ENCODE assay signal across 8 cellular contexts in the genomic region with DNA sequence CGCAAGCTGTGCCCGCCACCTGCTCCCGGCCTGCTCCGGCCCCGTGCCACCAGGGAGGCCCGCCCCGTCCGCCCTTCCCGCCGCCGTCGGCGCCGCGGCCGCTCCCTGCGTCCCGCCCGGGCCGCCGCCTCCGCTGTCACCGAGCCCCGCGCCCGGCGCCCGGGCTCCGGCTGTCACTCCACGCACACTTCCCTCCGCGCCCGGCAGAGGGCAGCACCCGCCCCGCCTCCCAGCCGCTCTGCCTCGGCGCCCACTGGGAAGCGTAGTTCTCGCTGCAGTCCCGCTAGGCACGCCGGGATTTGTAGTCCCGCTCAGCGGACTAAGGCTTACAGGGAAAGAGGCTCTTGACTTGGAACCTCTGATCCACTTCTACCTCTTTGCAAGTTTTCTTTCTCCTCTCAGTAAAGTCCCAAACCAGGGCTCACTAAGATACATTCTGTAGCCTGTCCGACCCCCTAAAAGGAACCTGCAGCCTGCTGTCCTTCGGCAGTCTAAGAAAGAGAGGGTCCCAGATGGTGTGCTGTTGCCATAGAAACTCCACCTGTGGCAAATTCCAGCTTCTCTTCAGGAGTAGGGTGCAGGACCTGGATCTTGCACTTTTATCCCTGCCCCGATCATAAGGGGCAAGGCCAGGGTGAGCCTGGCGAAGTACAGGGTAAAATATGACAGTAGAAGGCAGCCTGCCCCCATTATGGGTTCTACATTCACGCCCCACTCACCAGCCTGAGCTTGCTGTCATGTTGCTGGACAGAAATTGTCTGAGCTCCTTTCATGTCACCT. TPM values are rescaled to one million over a fixed set of nuclear protein-coding genes. Genes with fewer than 3 reads are reported as not detected.
DNase-seq lines count a peak whose midpoint lies in the region; ATAC-seq and TF ChIP-seq lines count a peak whose summit lies in the region.

Gene TFEB (minus strand): TSS at position 182 of the 780 bp plus-strand sequence. CDS start 44,395 bp downstream, outside the sequence.

- intact Hi-C loops in cardiac septum (cut with DNase I) = loop anchor here (1.0 to 5.0 kb wide), 2 partner anchors 29 to 42 kb away; partner anchors contain the start of gene FRS3

- H3K27me3 Mint-ChIP-seq in type B pancreatic cell = peaks cover 18% of the 10 kb centered on the region

- peak within 1 kb of the TSS; percentile 43 for H3K27ac Mint-ChIP-seq in type B pancreatic cell

- H3K4me1 Mint-ChIP-seq in type B pancreatic cell (ENCODE audit: unreplicated experiment) = no peaks in the 10 kb centered on the region

- no peaks in the 10 kb centered on the region for H3K36me3 ChIP-seq in adipocyte (ENCODE audit: control insufficient read depth, insufficient read depth, low read length, severe bottlenecking)

- no peaks in the 10 kb centered on the region for H3K36me3 Mint-ChIP-seq in type B pancreatic cell

- TF ChIP-seq CTCF in GM12864 (IDR thresholded peaks at IDR 0.05; ENCODE audit: low read depth, low read length, missing control alignments) (peak; percentile 81), type B pancreatic cell (conservative IDR thresholded peaks at IDR 0.05) (peak; percentile 93)

- H3K4me3 ChIP-seq in GM12864 (ENCODE audit: low read depth, low read length) (peak within 1 kb of the TSS; percentile 79), adipocyte (ENCODE audit: low read length) (peak within 1 kb of the TSS; percentile 82)

- H3K4me1 ChIP-seq in adipocyte (ENCODE audit: control insufficient read depth, insufficient read depth, low read length) = peaks cover 21% of the 10 kb centered on the region

- H3K9me3 Mint-ChIP-seq in type B pancreatic cell = no peaks in the 10 kb centered on the region

- H3K4me3 Mint-ChIP-seq in type B pancreatic cell = peak within 1 kb of the TSS; percentile 85

- peaks cover 11% of the 10 kb centered on the region for H3K27me3 ChIP-seq in adipocyte (replicated peaks; ENCODE audit: control insufficient read depth, insufficient read depth, low read length)

- H3K9me3 ChIP-seq in adipocyte (ENCODE audit: control insufficient read depth, low read length) = no peaks in the 10 kb centered on the region

- no peak for DNase-seq in GM12864 (ENCODE audit: low read depth)
- DNase-seq in NCI-H1105 (lab: John Stamatoyannopoulos, UW) = peak; percentile 84
- peak; percentile 78 for DNase-seq in SW480 (ENCODE audit: low spot score)
- DNase-seq in adipocyte (ENCODE audit: low read depth) = peak; percentile 97
- DNase-seq in cardiac septum (ENCODE audit: low spot score) = peak; percentile 98
- DNase-seq in pons (ENCODE audit: low spot score) = peak; percentile 95
- peak; percentile 96 for DNase-seq in type B pancreatic cell (ENCODE audit: extremely low spot score, unreplicated experiment)

- H3K9ac ChIP-seq in adipocyte (ENCODE audit: low read length) = peak within 1 kb of the TSS; percentile 83

- ATAC-seq in HG02623 (IDR thresholded peaks at IDR 0.05; ENCODE audit: unreplicated experiment) = peak; percentile 38

RNA-seq across cellular contexts. Expression of gene TFEB, which starts in this region (rescaled TPM):
- 45.6 TPM for total RNA-seq in cardiac septum
- total RNA-seq in type B pancreatic cell (ENCODE audit: low replicate concordance) = 4.6 and 6.2 TPM in 2 replicates
